In genomic region chr19:17328517-17329060, GRCh38 we compare ENCODE assay signal across 10 cellular contexts. TPM values are rescaled to one million over a fixed set of nuclear protein-coding genes. Genes with fewer than 3 reads are reported as not detected.
DNase-seq lines count a peak whose midpoint lies in the region; ATAC-seq, FAIRE-seq and TF ChIP-seq lines count a peak whose summit lies in the region.
"Had no signal": no experiment of that assay in that cellular context is flagged by ENCODE, and none has a peak within 500 bp of the region (broad histone marks: within the 10 kb centered on the region; RNA-seq: fewer than 3 reads in every experiment).

No MANE protein-coding gene starts in this region.

- no peak overlapping the region for H3K27ac Mint-ChIP-seq in activated CD4-positive, alpha-beta memory T cell treated with anti-CD3 and anti-CD28 coated beads for 36 hours

- no peak for FAIRE-seq in small intestine (lab: Jason Lieb, UNC)
- FAIRE-seq: A204.1 had no signal

- POLR2A ChIA-PET in activated CD4-positive, alpha-beta memory T cell treated with anti-CD3 and anti-CD28 coated beads for 36 hours (lab: Charles Lee) = interaction anchor here (0.6 to 0.9 kb wide), 2 partner anchors 19 to 425 kb away, joined by 3 read pairs; partner anchors contain the start of gene DDA1

- H3K27me3 Mint-ChIP-seq in activated CD4-positive, alpha-beta memory T cell treated with anti-CD3 and anti-CD28 coated beads for 36 hours = no peaks in the 10 kb centered on the region

- H3K4me3 ChIP-seq in gastroesophageal sphincter = peak overlapping the region; percentile 3 to 46
- H3K4me3 ChIP-seq in small intestine (ENCODE audit: low read depth in 1 of 2, low read length in 2 of 2) = peak overlapping the region; percentile 50 to 65

- H3K9me3 Mint-ChIP-seq in activated CD4-positive, alpha-beta memory T cell treated with anti-CD3 and anti-CD28 coated beads for 36 hours = no peaks in the 10 kb centered on the region

- CTCF ChIA-PET in activated CD4-positive, alpha-beta memory T cell treated with anti-CD3 and anti-CD28 coated beads for 36 hours (lab: Charles Lee) = interaction anchor here (0.9 to 1.0 kb wide), 2 partner anchors 19 to 57 kb away, joined by 3 to 4 read pairs; partner anchors contain the start of gene DDA1

- H3K27me3 ChIP-seq in gastroesophageal sphincter (peaks cover 30% of the 10 kb centered on the region), small intestine (ENCODE audit: control insufficient read depth in 2 of 2, insufficient read depth in 2 of 2, low read length in 2 of 2) (no peaks in the 10 kb centered on the region)

- H3K4me1 Mint-ChIP-seq in activated CD4-positive, alpha-beta memory T cell treated with anti-CD3 and anti-CD28 coated beads for 36 hours (ENCODE audit: low read depth) = peaks cover 7% of the 10 kb centered on the region

- H3K36me3 Mint-ChIP-seq in activated CD4-positive, alpha-beta memory T cell treated with anti-CD3 and anti-CD28 coated beads for 36 hours = no peaks in the 10 kb centered on the region

- intact Hi-C loops in activated CD4-positive, alpha-beta memory T cell treated with anti-CD3 and anti-CD28 coated beads for 36 hours (cut with micrococcal nuclease) = no loop called here

- TF ChIP-seq POLR2A in gastroesophageal sphincter (IDR thresholded peaks at IDR 0.05) = no peak

- ATAC-seq in gastroesophageal sphincter (no peak), GM21360 (IDR thresholded peaks at IDR 0.05; ENCODE audit: unreplicated experiment) (no peak), GM21367 (IDR thresholded peaks at IDR 0.05; ENCODE audit: unreplicated experiment) (no peak)

- no peak for TF ChIP-seq EP300 in gastroesophageal sphincter (IDR thresholded peaks at IDR 0.05)

- peak overlapping the region; percentile 41 for H3K4me3 Mint-ChIP-seq in activated CD4-positive, alpha-beta memory T cell treated with anti-CD3 and anti-CD28 coated beads for 36 hours

- TF ChIP-seq CTCF in gastroesophageal sphincter (IDR thresholded peaks at IDR 0.05) = no peak

- peak; percentile 22 for DNase-seq in NCI-H1105 (lab: John Stamatoyannopoulos, UW)
- DNase-seq in NCI-H1105 treated with DMSO at 0.1 percent for 48 hours (lab: John Stamatoyannopoulos, UW) = no peak
- peak; percentile 44 for DNase-seq in activated CD4-positive, alpha-beta memory T cell treated with anti-CD3 and anti-CD28 coated beads for 36 hours
- DNase-seq in small intestine = no peak
- DNase-seq in NCI-H2196 (lab: John Stamatoyannopoulos, UW; ENCODE audit: unreplicated experiment) = no peak
- DNase-seq: NCI-H2107 had no signal

- H3K4me1 ChIP-seq in gastroesophageal sphincter = peaks cover 0 to 59% (median 10%) of the 10 kb centered on the region in 3 donors
- peaks cover 0 to 5% of the 10 kb centered on the region in 2 donors for H3K4me1 ChIP-seq in small intestine (ENCODE audit: control insufficient read depth in 2 of 2, insufficient read depth in 1 of 2, low read depth in 1 of 2, low read length in 1 of 2)

- no CpG with 5 or more reads among the region's 57 CpGs for WGBS in gastroesophageal sphincter (ENCODE audit: low coverage in 1 of 2), 2 donors
- WGBS in small intestine, 3 donors = 2 to 7% (median 5%) methylated on average over 27 to 57 of the region's 57 CpGs

- H3K36me3 ChIP-seq in gastroesophageal sphincter (peaks cover 0 to 33% of the 10 kb centered on the region in 2 donors), small intestine (ENCODE audit: control insufficient read depth in 2 of 2, insufficient read depth in 2 of 2, low read length in 2 of 2) (no peaks in the 10 kb centered on the region)

- H3K9me3 ChIP-seq in gastroesophageal sphincter (no peaks in the 10 kb centered on the region), small intestine (ENCODE audit: control insufficient read depth, low read depth) (no peaks in the 10 kb centered on the region)

- peak overlapping the region in 2 of 4 donors; percentile 12 to 27 for H3K27ac ChIP-seq in gastroesophageal sphincter
- peak overlapping the region; percentile 25 to 71 for H3K27ac ChIP-seq in small intestine (ENCODE audit: low read depth in 1 of 2, low read length in 1 of 2)

RNA-seq across cellular contexts. Expression of gene ANO8, which starts 6.1 kb away (rescaled TPM):
- total RNA-seq in activated CD4-positive, alpha-beta memory T cell treated with anti-CD3 and anti-CD28 coated beads for 36 hours = 1 to 10 TPM; 5.8 to 6.0 TPM
- total RNA-seq in gastroesophageal sphincter = 1 to 10 TPM; 1.3 to 6.2 (median 4.2) TPM
- 1 to 10 TPM; 1.9 to 5.1 (median 4.1) TPM for polyA plus RNA-seq in small intestine

RNA-seq across cellular contexts. Expression of gene GTPBP3, which starts 8.8 kb away (rescaled TPM):
- total RNA-seq in activated CD4-positive, alpha-beta memory T cell treated with anti-CD3 and anti-CD28 coated beads for 36 hours = 10 to 100 TPM; 37.7 to 41.4 TPM
- total RNA-seq in gastroesophageal sphincter = 10 to 100 TPM in 3 of 4 donors, 1 to 10 TPM in 1; 9.3 to 20.2 (median 15.6) TPM
- 10 to 100 TPM in 1 of 3 donors, 1 to 10 TPM in 2; 9.2 to 12.6 (median 9.2) TPM for polyA plus RNA-seq in small intestine

RNA-seq across cellular contexts. Expression of gene DDA1, which starts 19.2 kb away (rescaled TPM):
- total RNA-seq in activated CD4-positive, alpha-beta memory T cell treated with anti-CD3 and anti-CD28 coated beads for 36 hours = 10 to 100 TPM; 37.2 to 37.5 TPM
- 10 to 100 TPM; 13.2 to 58.5 (median 19.9) TPM for total RNA-seq in gastroesophageal sphincter
- 10 to 100 TPM; 48.6 to 57.5 (median 49.2) TPM for polyA plus RNA-seq in small intestine

RNA-seq across cellular contexts. Expression of gene MRPL34, which starts 22.9 kb away (rescaled TPM):
- 10 to 100 TPM; 92.9 to 93.7 TPM for total RNA-seq in activated CD4-positive, alpha-beta memory T cell treated with anti-CD3 and anti-CD28 coated beads for 36 hours
- total RNA-seq in gastroesophageal sphincter = 100 to 1,000 TPM in 3 of 4 donors, 10 to 100 TPM in 1; 95.0 to 175 (median 113) TPM
- 100 to 1,000 TPM; 199 to 404 (median 356) TPM for polyA plus RNA-seq in small intestine

RNA-seq across cellular contexts. Expression of gene ABHD8, which starts 25.4 kb away (rescaled TPM):
- 1 to 10 TPM; 7.7 to 7.9 TPM for total RNA-seq in activated CD4-positive, alpha-beta memory T cell treated with anti-CD3 and anti-CD28 coated beads for 36 hours
- total RNA-seq in gastroesophageal sphincter = 10 to 100 TPM; 13.2 to 34.4 (median 24.3) TPM
- 1 to 10 TPM; 2.2 to 5.1 (median 3.5) TPM for polyA plus RNA-seq in small intestine

Comparison
In these comparisons a context has a peak if more than half of its experiments do, and no peak if none do; other contexts are left out.
1. DNase-seq: peak in NCI-H1105 (single experiment) and activated CD4-positive, alpha-beta memory T cell treated with anti-CD3 and anti-CD28 coated beads for 36 hours (single experiment); none in NCI-H1105 treated with DMSO at 0.1 percent for 48 hours (single experiment), small intestine (single experiment) and NCI-H2196 (single experiment).